8 cellular contexts compared by ENCODE assay signal in the genomic region with DNA sequence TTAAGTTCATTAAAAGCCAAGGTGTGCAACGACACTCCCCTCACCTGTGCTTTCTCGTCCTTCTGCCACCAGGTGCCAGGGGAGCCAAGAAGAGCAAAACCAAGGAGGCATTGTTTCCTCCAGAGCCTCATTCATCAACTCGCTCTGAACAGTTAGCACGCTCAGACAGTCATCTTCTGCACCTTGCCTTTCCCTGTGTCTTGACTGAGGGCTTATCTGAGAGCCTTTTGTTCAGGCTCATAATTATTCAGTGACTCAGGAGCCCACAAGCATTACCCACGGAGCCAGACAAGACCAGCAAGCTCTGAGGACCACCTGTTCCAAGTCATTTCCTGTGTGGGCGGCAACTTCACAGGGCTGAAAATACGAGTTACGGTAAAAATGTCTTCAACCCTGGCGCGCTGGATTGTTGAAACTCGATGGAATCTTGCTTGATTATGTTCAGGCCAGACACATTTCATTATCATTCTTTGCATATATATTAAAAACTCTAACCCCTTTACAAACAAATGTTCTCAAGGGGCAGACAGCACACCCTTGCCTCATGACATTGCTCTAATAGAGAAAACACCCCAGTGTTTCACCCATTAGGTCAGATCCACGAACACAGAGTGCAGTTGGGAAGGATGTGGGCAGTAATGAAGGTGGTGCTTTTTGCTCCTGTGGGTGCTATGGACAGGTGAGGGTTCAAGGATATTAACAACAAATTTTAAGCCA.
DNase-seq lines count a peak whose midpoint lies in the region; ATAC-seq, FAIRE-seq and TF ChIP-seq lines count a peak whose summit lies in the region.

No MANE protein-coding gene starts in this region.

- CTCF ChIA-PET in MCF 10A (lab: Yijun Ruan, JAX) = interaction anchor here (1.2 kb wide), 1 partner anchor 16 kb away, joined by 3 read pairs; no protein-coding TSS in a partner anchor

- TF ChIP-seq POLR2A in GM12891 (IDR thresholded peaks at IDR 0.05; ENCODE audit: low read depth, low read length) = no peak

- ATAC-seq in T-helper 17 cell = peak; percentile 64

- H3K4me3 ChIP-seq in WERI-Rb-1 (ENCODE audit: low read depth, low read length) = no peak overlapping the region

- DNase-seq in GM12891 (ENCODE audit: insufficient read length, low spot score) = peak; percentile 23
- DNase-seq in T-helper 17 cell = no peak
- peak; percentile 45 for DNase-seq in MCF 10A (ENCODE audit: unreplicated experiment)
- peak; percentile 73 for DNase-seq in stimulated activated CD4-positive, alpha-beta T cell treated with anti-CD3 and anti-CD28 coated beads, Interleukin-2, amount 100 ng/mL, for 4 hours (ENCODE audit: low read depth)
- no peak for DNase-seq in GM19238 (ENCODE audit: insufficient read length, low spot score)
- DNase-seq in SKM-1 treated with dmso at 0.1 percent for 144 hours (lab: John Stamatoyannopoulos, UW; ENCODE audit: unreplicated experiment) = no peak
- DNase-seq in WERI-Rb-1 = no peak
- DNase-seq in RPMI8226 = no peak

- H3K27ac ChIP-seq in WERI-Rb-1 = no peak overlapping the region

- peaks cover 74% of the 10 kb centered on the region for H3K27me3 ChIP-seq in WERI-Rb-1 (ENCODE audit: insufficient read depth, low read depth, severe bottlenecking)

- BruUV-seq in MCF 10A (replicated peaks; lab: Mats Ljungman, UMichigan) = no TSS peak

- peak; percentile 28 for FAIRE-seq in GM12891 (lab: Jason Lieb, UNC)

- TF ChIP-seq CTCF in MCF 10A (IDR thresholded peaks at IDR 0.05; ENCODE audit: unreplicated experiment) (no peak), WERI-Rb-1 (IDR thresholded peaks at IDR 0.05; ENCODE audit: low read depth, low read length) (no peak)

- intact Hi-C loops in MCF 10A (cut with micrococcal nuclease) = no loop called here

- H3K4me1 Mint-ChIP-seq in T-helper 17 cell = peaks cover 23% of the 10 kb centered on the region
- H3K4me1 Mint-ChIP-seq in MCF 10A (ENCODE audit: insufficient read depth, unreplicated experiment) = peaks cover 25% of the 10 kb centered on the region

- H3K36me3 Mint-ChIP-seq in T-helper 17 cell (ENCODE audit: low read depth) (no peaks in the 10 kb centered on the region), MCF 10A (ENCODE audit: insufficient read depth, unreplicated experiment) (no peaks in the 10 kb centered on the region)

- H3K9me3 ChIP-seq in T-helper 17 cell (ENCODE audit: control insufficient read depth, low read length, poor library complexity, severe bottlenecking) (no peaks in the 10 kb centered on the region), WERI-Rb-1 (ENCODE audit: severe bottlenecking) (no peaks in the 10 kb centered on the region)

- H3K27me3 Mint-ChIP-seq in T-helper 17 cell = peaks cover 6% of the 10 kb centered on the region
- H3K27me3 Mint-ChIP-seq in MCF 10A (ENCODE audit: insufficient read depth, unreplicated experiment) = no peaks in the 10 kb centered on the region

- no peak overlapping the region for H3K27ac Mint-ChIP-seq in T-helper 17 cell
- H3K27ac Mint-ChIP-seq in MCF 10A (ENCODE audit: low read depth, unreplicated experiment) = peak overlapping the region; percentile 19

- H3K4me3 Mint-ChIP-seq in T-helper 17 cell (peak overlapping the region; percentile 36), MCF 10A (ENCODE audit: unreplicated experiment) (no peak overlapping the region)

- no peaks in the 10 kb centered on the region for H3K36me3 ChIP-seq in WERI-Rb-1

- POLR2A ChIA-PET in MCF 10A (lab: Yijun Ruan, JAX) = interaction anchor here (0.5 to 1.1 kb wide), 3 partner anchors 11 to 87 kb away, joined by 3 read pairs; no protein-coding TSS in a partner anchor

- no peaks in the 10 kb centered on the region for H3K9me3 Mint-ChIP-seq in MCF 10A (ENCODE audit: unreplicated experiment)

TF ChIP-seq in GM12891, 5 proteins besides CTCF, POLR2A, EP300 and RAD21:
- TF ChIP-seq SPI1 (IDR thresholded peaks at IDR 0.05; ENCODE audit: low read depth, low read length) (no peak), TAF1 (IDR thresholded peaks at IDR 0.05; ENCODE audit: low read depth, low read length) (no peak), POLR2AphosphoS5 (IDR thresholded peaks at IDR 0.05; ENCODE audit: low read depth, low read length) (no peak), POU2F2 (IDR thresholded peaks at IDR 0.05; ENCODE audit: low read depth, low read length) (no peak), PAX5 (IDR thresholded peaks at IDR 0.05; ENCODE audit: insufficient read depth, low read length, severe bottlenecking) (no peak)
TF ChIP-seq in GM12891: peak in this region for 0.

Comparison
In these comparisons a context has a peak if more than half of its experiments do, and no peak if none do; other contexts are left out.
1. DNase-seq: peak in GM12891 (single experiment), MCF 10A (single experiment) and stimulated activated CD4-positive, alpha-beta T cell treated with anti-CD3 and anti-CD28 coated beads, Interleukin-2, amount 100 ng/mL, for 4 hours (single experiment); none in T-helper 17 cell (0 of 3), GM19238 (single experiment), SKM-1 treated with dmso at 0.1 percent for 144 hours (single experiment), WERI-Rb-1 (single experiment) and RPMI8226 (single experiment).